In the genomic region with DNA sequence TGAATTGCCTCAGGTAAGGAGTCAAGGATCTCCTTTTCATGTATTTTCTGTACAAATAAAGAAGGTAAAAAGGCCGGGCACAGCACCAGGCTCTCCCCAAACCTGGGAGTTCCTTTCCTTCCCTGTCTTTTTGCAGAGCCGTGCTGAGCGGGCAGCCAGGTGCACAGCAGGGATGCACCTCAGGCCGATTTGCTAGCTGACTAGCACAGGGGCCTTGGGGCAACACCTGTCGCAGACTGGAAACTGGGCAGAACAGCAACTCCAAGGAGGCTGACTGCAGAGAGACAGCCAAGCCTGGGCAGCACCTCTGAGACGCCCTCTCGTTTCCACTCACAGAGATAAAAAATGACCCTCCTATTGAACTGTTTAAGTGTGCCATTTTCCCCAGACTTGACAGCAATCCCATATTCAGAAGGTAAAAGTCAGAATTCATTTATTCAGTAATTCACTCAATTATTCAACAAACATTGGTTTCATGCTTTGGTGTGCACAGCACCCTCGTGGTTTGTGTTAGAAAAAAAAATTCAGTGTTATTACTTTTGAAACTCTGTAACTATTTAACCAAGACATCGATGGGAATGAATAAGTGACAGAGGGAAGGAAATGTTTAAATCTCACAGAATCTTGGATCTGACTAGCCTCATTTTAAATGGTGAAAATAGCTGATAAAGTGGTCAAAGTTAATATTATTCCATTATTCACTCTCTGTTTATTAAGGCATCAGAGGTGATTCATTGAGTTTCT, we compare ENCODE assay signal across 18 cellular contexts.
DNase-seq lines count a peak whose midpoint lies in the region; ATAC-seq, FAIRE-seq and TF ChIP-seq lines count a peak whose summit lies in the region.
"Had no signal": no experiment of that assay in that cellular context is flagged by ENCODE, and none has a peak within 500 bp of the region (broad histone marks: within the 10 kb centered on the region; RNA-seq: fewer than 3 reads in every experiment).

No MANE protein-coding gene starts in this region.

- H3K27ac ChIP-seq in kidney (ENCODE audit: low read depth in 2 of 2, low read length in 2 of 2) (peak overlapping the region; percentile 66 to 68), testis (no peak overlapping the region)
- H3K27ac ChIP-seq: BLaER1 had no signal

- H3K4me1 ChIP-seq in kidney (ENCODE audit: control insufficient read depth in 1 of 2, insufficient read depth in 1 of 2, low read depth in 1 of 2, low read length in 2 of 2) (peaks cover 22 to 37% of the 10 kb centered on the region in 2 donors), testis (peaks cover 17% of the 10 kb centered on the region)
- H3K4me1 ChIP-seq: BLaER1, HAP-1 had no signal

- no peak overlapping the region for H3K27ac Mint-ChIP-seq in WTC11
- H3K27ac Mint-ChIP-seq: CD8-positive, alpha-beta T cell had no signal

- intact Hi-C loops in cardiac septum (cut with DNase I), result no loop called here
- intact Hi-C loops in Right ventricle myocardium superior (cut with DNase I), result no loop called here
- intact Hi-C loops in kidney (cut with DNase I), result no loop called here
- intact Hi-C loops in testis (cut with DNase I; ENCODE audit: low total_unique reads), result no loop called here

- no peak for ATAC-seq in Right ventricle myocardium superior (ENCODE audit: poor library complexity)
- ATAC-seq in WTC11, result peak; percentile 83
- no peak for ATAC-seq in GM19328 (IDR thresholded peaks at IDR 0.05; ENCODE audit: unreplicated experiment)
- no peak for ATAC-seq in HG03342 (IDR thresholded peaks at IDR 0.05; ENCODE audit: unreplicated experiment)
- ATAC-seq: CD8-positive, alpha-beta T cell had no signal

- no peaks in the 10 kb centered on the region for H3K27me3 ChIP-seq in testis
- H3K27me3 ChIP-seq: BLaER1 had no signal

- TF ChIP-seq POLR2A in testis (IDR thresholded peaks at IDR 0.05), result no peak

- H3K36me3 ChIP-seq in kidney (ENCODE audit: control insufficient read depth in 1 of 2, insufficient read depth in 2 of 2, low read length in 2 of 2), result no peaks in the 10 kb centered on the region
- no peaks in the 10 kb centered on the region for H3K36me3 ChIP-seq in testis (ENCODE audit: low read depth, missing control alignments)
- H3K36me3 ChIP-seq: BLaER1, HAP-1 had no signal

- H3K4me3 ChIP-seq in kidney (ENCODE audit: low read length in 2 of 2) (no peak overlapping the region), testis (no peak overlapping the region)
- H3K4me3 ChIP-seq: BLaER1, HAP-1 had no signal

- POLR2A ChIA-PET in WTC11 (lab: Charles Lee), result no interaction called here

- CTCF ChIA-PET in WTC11 (lab: Charles Lee), result interaction anchor here (1.9 kb wide), 1 partner anchor 120 kb away, joined by 8 read pairs; the partner anchor contains the start of gene GALNT18

- no peaks in the 10 kb centered on the region for H3K27me3 Mint-ChIP-seq in WTC11 (ENCODE audit: low read depth)

- TF ChIP-seq CTCF in WTC11 (IDR thresholded peaks at IDR 0.05) (no peak), kidney (IDR thresholded peaks at IDR 0.05; ENCODE audit: borderline replicate concordance, extremely low read depth, insufficient read depth) (no peak), testis (IDR thresholded peaks at IDR 0.05) (no peak)

- no peak overlapping the region for H3K9ac ChIP-seq in kidney (ENCODE audit: low read length in 2 of 2)
- H3K9ac ChIP-seq: BLaER1 had no signal

- H3K9me3 ChIP-seq in kidney (ENCODE audit: control insufficient read depth in 1 of 2, low read length in 2 of 2), result no peaks in the 10 kb centered on the region
- H3K9me3 ChIP-seq in testis, result no peaks in the 10 kb centered on the region
- H3K9me3 ChIP-seq: BLaER1, HAP-1 had no signal

- H3K9me3 Mint-ChIP-seq in WTC11, result no peaks in the 10 kb centered on the region
- H3K9me3 Mint-ChIP-seq: CD8-positive, alpha-beta T cell had no signal

- DNase-seq in cardiac septum (ENCODE audit: low spot score) (peak; percentile 38), Right ventricle myocardium superior (no peak), WTC11 (ENCODE audit: low spot score) (peak; percentile 60), kidney (no peak), NCI-H2081 treated with DMSO at 0.1 percent for 48 hours (lab: John Stamatoyannopoulos, UW) (no peak), testis (no peak)
- DNase-seq: CD8-positive, alpha-beta T cell; GF-D8; NCI-H1105 treated with DMSO at 0.1 percent for 48 hours; NCI-H2227 treated with DMSO at 0.1 percent for 48 hours; NCI-H526; NK-92 treated with Interleukin-12 subunit alpha and Interleukin-12 subunit beta, amount 100 ng/mL, for 24 hours; OCI-M1 had no signal

- no peaks in the 10 kb centered on the region for H3K36me3 Mint-ChIP-seq in WTC11
- H3K36me3 Mint-ChIP-seq: CD8-positive, alpha-beta T cell had no signal

- peak; percentile 59 for FAIRE-seq in kidney (lab: Jason Lieb, UNC)
- FAIRE-seq: GM12891 had no signal

- peaks cover 28% of the 10 kb centered on the region for H3K4me1 Mint-ChIP-seq in WTC11

- WGBS in testis, 2 donors, result 80 to 82% methylated on average over 9 of the region's 9 CpGs

- H3K4me3 Mint-ChIP-seq in WTC11, result no peak overlapping the region
- H3K4me3 Mint-ChIP-seq: CD8-positive, alpha-beta T cell had no signal

TF ChIP-seq in WTC11, 78 proteins besides CTCF, POLR2A, EP300 and RAD21:
- TF ChIP-seq ZNF423 (CRISPR knock-in tag; IDR thresholded peaks at IDR 0.05), result peak; percentile 71; the same call in 1 of the 2 replicates
- TF ChIP-seq TEAD4 (CRISPR knock-in tag; IDR thresholded peaks at IDR 0.05), result no peak

Comparison
In these comparisons a context has a peak if more than half of its experiments do, and no peak if none do; other contexts are left out.
1. DNase-seq: peak in cardiac septum (single experiment) and WTC11 (single experiment); none in Right ventricle myocardium superior (single experiment), kidney (single experiment), NCI-H2081 treated with DMSO at 0.1 percent for 48 hours (single experiment) and testis (single experiment).
2. H3K27ac ChIP-seq: peak in kidney (2 of 2); none in testis (0 of 2).